Comparison of ENCODE assay signal across 1 cellular context in the genomic region with DNA sequence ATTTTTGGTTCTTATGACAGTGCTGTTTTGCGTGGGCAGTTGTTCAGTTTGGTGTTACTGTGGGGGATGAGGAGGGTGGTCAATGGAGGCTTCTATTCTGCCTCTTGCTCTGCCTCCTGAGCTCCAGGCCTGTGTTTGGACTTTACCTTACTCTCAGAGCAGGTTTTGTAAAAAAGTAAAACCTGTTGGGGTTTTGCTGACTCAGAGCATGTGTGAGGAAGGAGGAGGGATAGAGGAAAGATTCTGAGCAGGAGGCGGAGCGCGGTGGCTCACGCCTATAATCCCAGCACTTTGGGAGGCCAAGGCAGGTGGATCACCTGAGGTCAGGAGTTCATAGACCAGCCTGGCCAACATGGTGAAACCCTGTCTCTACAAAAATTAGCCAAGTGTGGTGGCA.
TF ChIP-seq lines count a peak whose summit lies in the region.

No MANE protein-coding gene starts in this region.

TF ChIP-seq in K562, 482 proteins besides CTCF, POLR2A, EP300 and RAD21:
- TF ChIP-seq MAFK (IDR thresholded peaks at IDR 0.05; ENCODE audit: low read length) (peak; percentile 99), TFAM (CRISPR knock-in tag; conservative IDR thresholded peaks at IDR 0.05) (no peak), MAFG (tag; conservative IDR thresholded peaks at IDR 0.05) (peak; percentile 98), MAFF (IDR thresholded peaks at IDR 0.05; ENCODE audit: low read length) (peak; percentile 99), C11orf30 (IDR thresholded peaks at IDR 0.05; ENCODE audit: low read depth) (peak; percentile 99), EGR1 (conservative IDR thresholded peaks at IDR 0.05) (0 out of 2 replicates have a peak, but pooled peaks have one; percentile 29), ZNF316 (IDR thresholded peaks at IDR 0.05) (peak; percentile 99), MCM7 (IDR thresholded peaks at IDR 0.05) (no peak)
